In genomic region chr7:36430171-36430570, GRCh38 we compare ENCODE assay signal across 2 cellular contexts.
TF ChIP-seq lines count a peak whose summit lies in the region.

No MANE protein-coding gene starts in this region.

TF ChIP-seq in SK-N-SH treated with all-trans-retinoic acid at 6 μM for 48 hours, 23 proteins besides CTCF, POLR2A, EP300 and RAD21:
- TF ChIP-seq TCF4 (CRISPR knock-in tag; IDR thresholded peaks at IDR 0.05; ENCODE audit: borderline replicate concordance) = no peak
- peak; percentile 86 for TF ChIP-seq ISL1 (CRISPR knock-in tag; IDR thresholded peaks at IDR 0.05)
- TF ChIP-seq ZFP30 (CRISPR knock-in tag; IDR thresholded peaks at IDR 0.05) = no peak
- no peak for TF ChIP-seq GLIS3 (CRISPR knock-in tag; IDR thresholded peaks at IDR 0.05)
- TF ChIP-seq PATZ1 (CRISPR knock-in tag; IDR thresholded peaks at IDR 0.05; ENCODE audit: borderline replicate concordance) = peak; percentile 25; the same call in 1 of the 2 replicates
- 0 out of 2 replicates have a peak, but pooled peaks have one; percentile 43 for TF ChIP-seq ZFP3 (CRISPR knock-in tag; IDR thresholded peaks at IDR 0.05)

TF ChIP-seq in HepG2, 621 proteins besides CTCF, POLR2A, EP300 and RAD21:
- no peak for TF ChIP-seq ZC3H13 (CRISPR knock-in tag; IDR thresholded peaks at IDR 0.05)
- no peak for TF ChIP-seq ZNF660 (CRISPR knock-in tag; IDR thresholded peaks at IDR 0.05; ENCODE audit: borderline replicate concordance, low read depth)
- no peak for TF ChIP-seq GABPB1 (CRISPR knock-in tag; IDR thresholded peaks at IDR 0.05)
- no peak for TF ChIP-seq TGIF2 (CRISPR knock-in tag; IDR thresholded peaks at IDR 0.05)
- no peak for TF ChIP-seq HCFC1 (IDR thresholded peaks at IDR 0.05; ENCODE audit: low read depth, low read length)
- no peak for TF ChIP-seq ETS1 (CRISPR knock-in tag; IDR thresholded peaks at IDR 0.05)
- TF ChIP-seq JUN (CRISPR knock-in tag; IDR thresholded peaks at IDR 0.05) = no peak
